ENCODE assay signal across 1 cellular context in the genomic region with DNA sequence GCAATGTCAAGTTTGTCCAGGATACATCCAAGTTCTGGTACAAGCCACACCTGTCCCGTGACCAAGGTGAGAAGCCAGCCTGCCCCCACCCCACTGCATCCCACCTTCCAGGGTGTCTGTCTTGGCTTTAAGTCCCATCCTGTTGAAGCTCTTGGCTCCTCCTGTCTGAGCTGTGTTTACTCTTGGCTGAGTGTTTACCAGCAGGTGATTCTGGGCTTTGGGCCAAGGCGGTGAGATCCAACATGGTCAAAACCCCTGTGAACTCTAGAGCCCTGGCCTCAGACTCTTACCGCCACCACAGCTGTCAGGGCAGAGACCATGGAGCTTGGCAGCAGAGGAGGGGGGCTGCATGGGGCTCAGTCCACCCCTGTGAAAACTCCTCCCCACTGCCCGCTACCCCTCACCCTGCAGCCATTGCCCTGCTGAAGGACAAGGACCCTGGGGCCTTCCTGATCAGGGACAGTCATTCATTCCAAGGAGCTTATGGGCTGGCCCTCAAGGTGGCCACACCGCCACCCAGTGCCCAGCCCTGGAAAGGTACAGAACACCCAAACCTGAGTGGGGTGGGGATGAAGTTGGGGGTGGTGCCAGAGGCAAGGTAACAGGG.
A peak's percentile ranks its signal among the peaks of the same experiment; 100 is the strongest.
TF ChIP-seq lines count a peak whose summit lies in the region.

No MANE protein-coding gene starts in this region.

TF ChIP-seq in A549, 52 proteins besides CTCF, POLR2A, EP300 and RAD21 (continued from another document):
- TF ChIP-seq, protein P1, sequence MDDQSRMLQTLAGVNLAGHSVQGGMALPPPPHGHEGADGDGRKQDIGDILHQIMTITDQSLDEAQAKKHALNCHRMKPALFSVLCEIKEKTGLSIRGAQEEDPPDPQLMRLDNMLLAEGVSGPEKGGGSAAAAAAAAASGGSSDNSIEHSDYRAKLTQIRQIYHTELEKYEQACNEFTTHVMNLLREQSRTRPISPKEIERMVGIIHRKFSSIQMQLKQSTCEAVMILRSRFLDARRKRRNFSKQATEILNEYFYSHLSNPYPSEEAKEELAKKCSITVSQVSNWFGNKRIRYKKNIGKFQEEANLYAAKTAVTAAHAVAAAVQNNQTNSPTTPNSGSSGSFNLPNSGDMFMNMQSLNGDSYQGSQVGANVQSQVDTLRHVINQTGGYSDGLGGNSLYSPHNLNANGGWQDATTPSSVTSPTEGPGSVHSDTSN (IDR thresholded peaks at IDR 0.05): peak; percentile 59; the same call in 1 of the 2 replicates
- TF ChIP-seq RFX5 (IDR thresholded peaks at IDR 0.05) (no peak), GATA3 (IDR thresholded peaks at IDR 0.05; ENCODE audit: borderline replicate concordance) (no peak), HOXB5 (CRISPR knock-in tag; IDR thresholded peaks at IDR 0.05) (no peak), HEYL (CRISPR knock-in tag; IDR thresholded peaks at IDR 0.05) (no peak)
- TF ChIP-seq, protein P2, sequence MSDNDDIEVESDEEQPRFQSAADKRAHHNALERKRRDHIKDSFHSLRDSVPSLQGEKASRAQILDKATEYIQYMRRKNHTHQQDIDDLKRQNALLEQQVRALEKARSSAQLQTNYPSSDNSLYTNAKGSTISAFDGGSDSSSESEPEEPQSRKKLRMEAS (IDR thresholded peaks at IDR 0.05): 0 out of 2 replicates have a peak, but pooled peaks have one; percentile 22
